In genomic region chr3:37536033-37536432, GRCh38 we compare ENCODE assay signal across 27 cellular contexts.
DNase-seq lines count a peak whose midpoint lies in the region; ATAC-seq, FAIRE-seq and TF ChIP-seq lines count a peak whose summit lies in the region.
"Had no signal": no experiment of that assay in that cellular context is flagged by ENCODE, and none has a peak within 500 bp of the region (broad histone marks: within the 10 kb centered on the region; RNA-seq: fewer than 3 reads in every experiment).

No MANE protein-coding gene starts in this region.

- H3K36me3 Mint-ChIP-seq in neural progenitor cell = no peaks in the 10 kb centered on the region
- no peaks in the 10 kb centered on the region for H3K36me3 Mint-ChIP-seq in stimulated activated naive B cell treated with anti-CD40 and anti-IgM and Interleukin-4, amounts not matched to agents 10 μg/mL and 1 μg/mL and 100 μg/mL, for 72 hours
- H3K36me3 Mint-ChIP-seq: activated CD8-positive, alpha-beta memory T cell treated with anti-CD3 and anti-CD28 coated beads, Interleukin-2, amount 10 ng/mL, durations not matched to agents 7 days and 5 days had no signal

- POLR2A ChIA-PET in HepG2 (lab: Yijun Ruan, JAX) = no interaction called here
- POLR2A ChIA-PET in GM10248 (lab: Yijun Ruan, JAX) = no interaction called here

- H3K9ac ChIP-seq in HepG2 (ENCODE audit: insufficient read depth, low read depth, low read length) = no peak overlapping the region
- no peak overlapping the region for H3K9ac ChIP-seq in neural progenitor cell
- H3K9ac ChIP-seq in smooth muscle cell (ENCODE audit: low read depth) = no peak overlapping the region
- H3K9ac ChIP-seq: parathyroid adenoma had no signal

- H3K4me1 Mint-ChIP-seq in neural progenitor cell = peaks cover 11% of the 10 kb centered on the region
- H3K4me1 Mint-ChIP-seq in stimulated activated naive B cell treated with anti-CD40 and anti-IgM and Interleukin-4, amounts not matched to agents 10 μg/mL and 1 μg/mL and 100 μg/mL, for 72 hours = no peaks in the 10 kb centered on the region

- FAIRE-seq in HepG2 (lab: Jason Lieb, UNC) = no peak
- FAIRE-seq: A549 had no signal

- H3K79me2 ChIP-seq in HepG2 (ENCODE audit: insufficient read depth, low read length) = no peaks in the 10 kb centered on the region
- H3K79me2 ChIP-seq in neural progenitor cell (ENCODE audit: low read depth) = no peaks in the 10 kb centered on the region
- no peaks in the 10 kb centered on the region for H3K79me2 ChIP-seq in smooth muscle cell (ENCODE audit: low read depth)
- H3K79me2 ChIP-seq: parathyroid adenoma had no signal

- no peak for TF ChIP-seq CTCF in HepG2 (CRISPR knock-in tag; IDR thresholded peaks at IDR 0.05)
- no peak for TF ChIP-seq CTCF in right lobe of liver (IDR thresholded peaks at IDR 0.05)
- TF ChIP-seq CTCF in gastroesophageal sphincter (IDR thresholded peaks at IDR 0.05) = peak in 1 of 4 experiments; percentile 9
- no peak for TF ChIP-seq CTCF in neural progenitor cell (IDR thresholded peaks at IDR 0.05)
- no peak for TF ChIP-seq CTCF in GM10248 (IDR thresholded peaks at IDR 0.05; ENCODE audit: control extremely low read depth, extremely low read depth, low read depth, missing control alignments)
- no peak for TF ChIP-seq CTCF in smooth muscle cell (IDR thresholded peaks at IDR 0.05; ENCODE audit: borderline replicate concordance, insufficient read depth, poor library complexity, severe bottlenecking)

- no peaks in the 10 kb centered on the region for H3K9me3 ChIP-seq in HepG2 (ENCODE audit: low read length)
- H3K9me3 ChIP-seq in right lobe of liver = no peaks in the 10 kb centered on the region
- no peaks in the 10 kb centered on the region for H3K9me3 ChIP-seq in gastroesophageal sphincter
- H3K9me3 ChIP-seq in neural progenitor cell (ENCODE audit: low read depth) = no peaks in the 10 kb centered on the region
- no peaks in the 10 kb centered on the region for H3K9me3 ChIP-seq in smooth muscle cell (replicated peaks; ENCODE audit: low read depth)
- H3K9me3 ChIP-seq: A549, BE2C, SJCRH30, testis had no signal

- peak overlapping the region; percentile 10 for H3K4me3 Mint-ChIP-seq in neural progenitor cell
- no peak overlapping the region for H3K4me3 Mint-ChIP-seq in stimulated activated naive B cell treated with anti-CD40 and anti-IgM and Interleukin-4, amounts not matched to agents 10 μg/mL and 1 μg/mL and 100 μg/mL, for 72 hours
- H3K4me3 Mint-ChIP-seq: activated CD4-positive, alpha-beta T cell treated with anti-CD3 and anti-CD28 coated beads, Interleukin-2, amount 10 ng/mL, durations not matched to agents 7 days and 5 days; activated CD8-positive, alpha-beta memory T cell treated with anti-CD3 and anti-CD28 coated beads, Interleukin-2, amount 10 ng/mL, durations not matched to agents 7 days and 5 days; activated T-helper 1 cell treated with anti-CD3 and anti-CD28 coated beads, Interleukin-12 subunit alpha, Interleukin-12 subunit beta, Interleukin-2, Interleukin-4 antibody, amounts not matched to agents 30 ng/mL and 10 ng/mL and 1 ng/mL, durations not matched to agents 14 hours and 24 hours and 36 hours; nephron progenitor cell had no signal

- CTCF ChIA-PET in HepG2 (lab: Yijun Ruan, JAX; ENCODE audit: low intra/inter-chr PET ratio, low total read pairs) = no interaction called here
- CTCF ChIA-PET in GM10248 (lab: Yijun Ruan, JAX) = no interaction called here

- no peak for TF ChIP-seq RAD21 in HepG2 (CRISPR knock-in tag; IDR thresholded peaks at IDR 0.05)

- peaks cover 6% of the 10 kb centered on the region for H3K27me3 Mint-ChIP-seq in neural progenitor cell (ENCODE audit: insufficient read depth, low read depth)
- H3K27me3 Mint-ChIP-seq in stimulated activated naive B cell treated with anti-CD40 and anti-IgM and Interleukin-4, amounts not matched to agents 10 μg/mL and 1 μg/mL and 100 μg/mL, for 72 hours = no peaks in the 10 kb centered on the region

- DNase-seq in HepG2 (ENCODE audit: low spot score) = no peak
- no peak for DNase-seq in right lobe of liver
- no peak for DNase-seq in neural progenitor cell (ENCODE audit: low spot score)
- DNase-seq in GM10248 (ENCODE audit: extremely low spot score) = no peak
- DNase-seq in smooth muscle cell (lab: John Stamatoyannopoulos, UW; ENCODE audit: unreplicated experiment) = no peak
- DNase-seq in cerebellar cortex (ENCODE audit: low spot score) = no peak
- no peak for DNase-seq in stimulated activated naive B cell treated with anti-CD40 and anti-IgM and Interleukin-4, amounts not matched to agents 10 μg/mL and 1 μg/mL and 100 μg/mL, for 72 hours
- DNase-seq: activated CD4-positive, alpha-beta T cell treated with anti-CD3 and anti-CD28 coated beads, Interleukin-2, amount 10 ng/mL, durations not matched to agents 7 days and 5 days; activated CD8-positive, alpha-beta memory T cell treated with anti-CD3 and anti-CD28 coated beads, Interleukin-2, amount 10 ng/mL, durations not matched to agents 7 days and 5 days; activated naive CD4-positive, alpha-beta T cell treated with anti-CD3 and anti-CD28 coated beads, Interleukin-2, amount 50 U/mL, for 16 hours; BE2C; effector memory CD4-positive, alpha-beta T cell; EL; H7; NCI-H1417 treated with DMSO at 0.1 percent for 48 hours; NCI-H2107; nephron progenitor cell; NK-92 treated with Interleukin-12 subunit alpha and Interleukin-12 subunit beta, amount 100 ng/mL, for 24 hours; SJCRH30; stimulated activated CD4-positive, alpha-beta T cell treated with anti-CD3 and anti-CD28 coated beads, Interleukin-1b, Interleukin-23, amount 100 ng/mL, for 48 hours; testis; WERI-Rb-1 had no signal

- ATAC-seq in HepG2 = peak; percentile 55; the same call in 1 of the 3 replicates
- no peak for ATAC-seq in right lobe of liver
- ATAC-seq in gastroesophageal sphincter = peak; percentile 30
- no peak for ATAC-seq in stimulated activated naive B cell treated with anti-CD40 and anti-IgM and Interleukin-4, amounts not matched to agents 10 μg/mL and 1 μg/mL and 100 μg/mL, for 72 hours (replicated peaks)
- ATAC-seq: activated CD8-positive, alpha-beta memory T cell treated with anti-CD3 and anti-CD28 coated beads, Interleukin-2, amount 10 ng/mL, durations not matched to agents 7 days and 5 days; left lobe of liver had no signal

- H3K27ac Mint-ChIP-seq in neural progenitor cell = no peak overlapping the region
- no peak overlapping the region for H3K27ac Mint-ChIP-seq in stimulated activated naive B cell treated with anti-CD40 and anti-IgM and Interleukin-4, amounts not matched to agents 10 μg/mL and 1 μg/mL and 100 μg/mL, for 72 hours
- H3K27ac Mint-ChIP-seq: activated CD4-positive, alpha-beta T cell treated with anti-CD3 and anti-CD28 coated beads, Interleukin-2, amount 10 ng/mL, durations not matched to agents 7 days and 5 days; activated CD8-positive, alpha-beta memory T cell treated with anti-CD3 and anti-CD28 coated beads, Interleukin-2, amount 10 ng/mL, durations not matched to agents 7 days and 5 days; activated T-helper 1 cell treated with anti-CD3 and anti-CD28 coated beads, Interleukin-12 subunit alpha, Interleukin-12 subunit beta, Interleukin-2, Interleukin-4 antibody, amounts not matched to agents 30 ng/mL and 10 ng/mL and 1 ng/mL, durations not matched to agents 14 hours and 24 hours and 36 hours; nephron progenitor cell had no signal

- peaks cover 0 to 28% of the 10 kb centered on the region in 2 experiments; a peak in 3 of 5 replicates for H3K27me3 ChIP-seq in HepG2 (ENCODE audit: control insufficient read depth in 1 of 2, insufficient read depth in 2 of 2, low read length in 2 of 2)
- H3K27me3 ChIP-seq in right lobe of liver = no peaks in the 10 kb centered on the region
- no peaks in the 10 kb centered on the region for H3K27me3 ChIP-seq in gastroesophageal sphincter
- peaks cover 22% of the 10 kb centered on the region for H3K27me3 ChIP-seq in neural progenitor cell
- H3K27me3 ChIP-seq in smooth muscle cell (ENCODE audit: low read depth) = peaks cover 43% of the 10 kb centered on the region
- H3K27me3 ChIP-seq: BE2C, SJCRH30, testis had no signal

- H3K4me3 ChIP-seq in HepG2 (replicated peaks in 1 of 3; ENCODE audit: insufficient read depth in 1 of 3, low read depth in 2 of 3, low read length in 3 of 3) = no peak overlapping the region
- no peak overlapping the region for H3K4me3 ChIP-seq in right lobe of liver
- H3K4me3 ChIP-seq in gastroesophageal sphincter = no peak overlapping the region
- H3K4me3 ChIP-seq in neural progenitor cell = no peak overlapping the region
- no peak overlapping the region for H3K4me3 ChIP-seq in smooth muscle cell
- H3K4me3 ChIP-seq: A549, SJCRH30, testis had no signal

- no TSS peak for BruUV-seq in HepG2 (replicated peaks; lab: Mats Ljungman, UMichigan)

- in situ Hi-C loops in HepG2 (cut with HindIII; ENCODE audit: extremely low pct_ligation_motif_present, low pct_unique_long_range_greater_than_20kb) = no loop called here

- H3F3A ChIP-seq in neural progenitor cell (ENCODE audit: low read depth) (no peaks in the 10 kb centered on the region), smooth muscle cell (ENCODE audit: low read depth) (no peaks in the 10 kb centered on the region)

- H3K36me3 ChIP-seq in HepG2 (replicated peaks in 1 of 2; ENCODE audit: control insufficient read depth in 1 of 2, insufficient read depth in 2 of 2, low read length in 2 of 2) (no peaks in the 10 kb centered on the region), right lobe of liver (no peaks in the 10 kb centered on the region), gastroesophageal sphincter (peaks cover 0 to 63% of the 10 kb centered on the region in 2 donors), neural progenitor cell (no peaks in the 10 kb centered on the region), smooth muscle cell (ENCODE audit: low read depth) (no peaks in the 10 kb centered on the region)
- H3K36me3 ChIP-seq: SJCRH30, WERI-Rb-1 had no signal

- WGBS in HepG2 (ENCODE audit: low lambda C conversion rate) = 38% methylated on average over 1 of the region's 1 CpG
- no CpG with 5 or more reads among the region's 1 CpG for WGBS in right lobe of liver (ENCODE audit: insufficient coverage, low coverage, low lambda C conversion rate, missing lambda C conversion rate)
- whole genome bisulfite sequencing in gastroesophageal sphincter (ENCODE audit: low coverage in 1 of 2), 2 donors = 60% methylated on average over 1 of the region's 1 CpG; no CpG with 5 or more reads in 1 of the 2 donors
- 93% methylated on average over 1 of the region's 1 CpG for WGBS in smooth muscle cell (ENCODE audit: low lambda C conversion rate)

- TF ChIP-seq POLR2A in HepG2 (IDR thresholded peaks at IDR 0.05; ENCODE audit: insufficient read depth in 1 of 2, low read depth in 2 of 2, low read length in 2 of 2) (no peak), right lobe of liver (IDR thresholded peaks at IDR 0.05) (no peak), gastroesophageal sphincter (IDR thresholded peaks at IDR 0.05) (no peak)

- H3K4me1 ChIP-seq in HepG2 (ENCODE audit: insufficient read depth, low read length) (no peaks in the 10 kb centered on the region), right lobe of liver (no peaks in the 10 kb centered on the region), gastroesophageal sphincter (peaks cover 0 to 55% (median 8%) of the 10 kb centered on the region in 3 donors), neural progenitor cell (no peaks in the 10 kb centered on the region), smooth muscle cell (ENCODE audit: low read depth) (no peaks in the 10 kb centered on the region)
- H3K4me1 ChIP-seq: A549, parathyroid adenoma, SJCRH30, testis had no signal

- no peaks in the 10 kb centered on the region for H3K9me3 Mint-ChIP-seq in neural progenitor cell
- H3K9me3 Mint-ChIP-seq in stimulated activated naive B cell treated with anti-CD40 and anti-IgM and Interleukin-4, amounts not matched to agents 10 μg/mL and 1 μg/mL and 100 μg/mL, for 72 hours = no peaks in the 10 kb centered on the region
- H3K9me3 Mint-ChIP-seq: activated CD4-positive, alpha-beta T cell treated with anti-CD3 and anti-CD28 coated beads, Interleukin-2, amount 10 ng/mL, durations not matched to agents 7 days and 5 days; activated T-helper 1 cell treated with anti-CD3 and anti-CD28 coated beads, Interleukin-12 subunit alpha, Interleukin-12 subunit beta, Interleukin-2, Interleukin-4 antibody, amounts not matched to agents 30 ng/mL and 10 ng/mL and 1 ng/mL, durations not matched to agents 14 hours and 24 hours and 36 hours; nephron progenitor cell had no signal

- H4K20me1 ChIP-seq in HepG2 (ENCODE audit: insufficient read depth, low read length) = no peaks in the 10 kb centered on the region
- no peaks in the 10 kb centered on the region for H4K20me1 ChIP-seq in neural progenitor cell (ENCODE audit: low read depth)
- no peaks in the 10 kb centered on the region for H4K20me1 ChIP-seq in smooth muscle cell (ENCODE audit: low read depth)

- TF ChIP-seq EP300 in HepG2 (IDR thresholded peaks at IDR 0.05; ENCODE audit: low read depth in 2 of 2, low read length in 2 of 2) = no peak
- no peak for TF ChIP-seq EP300 in HepG2 (CRISPR knock-in tag; IDR thresholded peaks at IDR 0.05; ENCODE audit: borderline replicate concordance)
- no peak for TF ChIP-seq EP300 in gastroesophageal sphincter (IDR thresholded peaks at IDR 0.05)

- no peak overlapping the region for H3K4me2 ChIP-seq in HepG2 (ENCODE audit: low read depth, low read length)
- no peak overlapping the region for H3K4me2 ChIP-seq in neural progenitor cell
- H3K4me2 ChIP-seq in smooth muscle cell = no peak overlapping the region
- H3K4me2 ChIP-seq: A549 had no signal

- H3K27ac ChIP-seq in HepG2 (ENCODE audit: extremely low read length, insufficient read depth, low read length) (no peak overlapping the region), right lobe of liver (no peak overlapping the region), gastroesophageal sphincter (peak overlapping the region in 2 of 4 donors; percentile 3 to 79), neural progenitor cell (no peak overlapping the region), smooth muscle cell (ENCODE audit: low read depth) (no peak overlapping the region)
- H3K27ac ChIP-seq: A549, parathyroid adenoma, SJCRH30, testis, WERI-Rb-1 had no signal

- intact Hi-C loops in HepG2 (cut with micrococcal nuclease; ENCODE audit: unreplicated experiment) = no loop called here
- intact Hi-C loops in right lobe of liver (cut with DNase I) = no loop called here

- H2AFZ ChIP-seq in HepG2 (ENCODE audit: low read length) (no peak overlapping the region), neural progenitor cell (replicated peaks) (no peak overlapping the region), smooth muscle cell (ENCODE audit: low read depth) (no peak overlapping the region)
- H2AFZ ChIP-seq: parathyroid adenoma had no signal

Comparison
In these comparisons a context has a peak if more than half of its experiments do, and no peak if none do; other contexts are left out.
1. ATAC-seq: peak in HepG2 (single experiment) and gastroesophageal sphincter (single experiment); none in right lobe of liver (0 of 4) and stimulated activated naive B cell treated with anti-CD40 and anti-IgM and Interleukin-4, amounts not matched to agents 10 μg/mL and 1 μg/mL and 100 μg/mL, for 72 hours (0 of 2).